ENCODE assay signal across 12 cellular contexts in genomic region chr7:130708766-130709165, GRCh38. TPM values are rescaled to one million over a fixed set of nuclear protein-coding genes. Genes with fewer than 3 reads are reported as not detected.
"Had no signal": no experiment of that assay in that cellular context is flagged by ENCODE, and none has a peak within 500 bp of the region (broad histone marks: within the 10 kb centered on the region; RNA-seq: fewer than 3 reads in every experiment).

No MANE protein-coding gene starts in this region.

- H3K27ac ChIP-seq: GM23248 had no signal

- H2AFZ ChIP-seq: GM23248, GM23338 had no signal

- H3K9ac ChIP-seq: GM23248 had no signal

- ATAC-seq: GM23338, HCT116 had no signal

- H3K36me3 ChIP-seq: HAP-1 had no signal

- DNase-seq: GM23248, GOT3, H7, H9, HCEC 1CT, HFFc6 had no signal

- H3K4me3 ChIP-seq: GM23248, GM23338, HAP-1 had no signal

- FAIRE-seq: H1, H54 had no signal

- H3K4me1 ChIP-seq: HAP-1 had no signal

- H3K4me2 ChIP-seq: GM23338 had no signal

- H3K9me3 ChIP-seq: HAP-1 had no signal

RNA-seq across cellular contexts. Expression of gene TSGA13, which starts 22.4 kb away (rescaled TPM):
- total RNA-seq: GM23248, GM23338, H1, H4, H7, H9, HFFc6 had no signal
- polyA plus RNA-seq: GM23248, GM23338, H1 had no signal

RNA-seq across cellular contexts. Expression of gene KLF14, which starts 25.2 kb away (rescaled TPM):
- total RNA-seq: GM23338, H1, H9, HFFc6 had no signal
- polyA plus RNA-seq: GM23338 had no signal
